Comparison of ENCODE assay signal across 8 cellular contexts in the genomic region with DNA sequence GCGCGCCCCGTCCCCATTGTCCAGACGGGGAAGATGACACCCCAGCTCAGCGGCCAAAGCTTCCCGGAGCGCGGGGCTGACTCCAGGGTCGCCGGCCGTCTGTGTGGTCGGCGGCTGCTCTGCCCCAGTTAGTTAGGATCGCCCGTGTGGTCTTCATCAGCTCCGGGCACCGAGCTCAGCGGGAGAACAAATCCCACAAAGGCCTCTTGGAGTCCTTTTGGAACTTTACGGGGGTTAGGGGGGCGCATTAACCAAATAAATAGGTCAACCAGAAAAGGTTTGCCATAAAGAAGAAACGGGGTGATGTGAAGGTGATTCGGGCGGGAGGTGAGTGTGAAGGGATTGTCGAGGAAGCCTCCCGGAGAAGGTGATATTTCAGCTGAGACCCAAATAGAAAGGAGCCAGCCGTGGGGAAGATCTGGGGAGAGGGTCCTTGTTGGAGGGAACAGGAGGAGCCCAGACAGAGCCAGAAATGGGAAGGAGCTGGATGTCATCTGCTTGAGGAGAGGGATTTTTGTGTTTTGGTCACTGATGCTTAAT. TPM values are rescaled to one million over a fixed set of nuclear protein-coding genes. Genes with fewer than 3 reads are reported as not detected.
A peak's percentile ranks its signal among the peaks of the same experiment; 100 is the strongest.
DNase-seq lines count a peak whose midpoint lies in the region; ATAC-seq and TF ChIP-seq lines count a peak whose summit lies in the region.

No MANE protein-coding gene starts in this region.

- peak overlapping the region; percentile 95 for H3K4me3 Mint-ChIP-seq in natural killer cell treated with Interleukin-12 subunit alpha and Interleukin-12 subunit beta and Interleukin-15 and Interleukin-18, amount 100 ng/mL, for 72 hours

- H2AFZ ChIP-seq in OCI-LY1 (ENCODE audit: low read length) = no peak overlapping the region

- no peaks in the 10 kb centered on the region for H3K27me3 Mint-ChIP-seq in natural killer cell treated with Interleukin-12 subunit alpha and Interleukin-12 subunit beta and Interleukin-15 and Interleukin-18, amount 100 ng/mL, for 72 hours

- no peaks in the 10 kb centered on the region for H3F3A ChIP-seq in OCI-LY1 (ENCODE audit: insufficient read depth, low read length)

- peaks cover 29 to 36% of the 10 kb centered on the region in 2 donors for H3K4me1 Mint-ChIP-seq in natural killer cell treated with Interleukin-12 subunit alpha and Interleukin-12 subunit beta and Interleukin-15 and Interleukin-18, amount 100 ng/mL, for 72 hours (ENCODE audit: low read depth in 2 of 2)

- no peaks in the 10 kb centered on the region for H3K27me3 ChIP-seq in OCI-LY1 (ENCODE audit: insufficient read depth, low read length)

- H3K36me3 ChIP-seq in OCI-LY1 (ENCODE audit: insufficient read depth, low read length) = no peaks in the 10 kb centered on the region; the same call in 1 of the 2 replicates

- H3K27ac ChIP-seq in OCI-LY1 (ENCODE audit: low read depth, low read length, poor library complexity, severe bottlenecking) = no peak overlapping the region

- peak; percentile 26 for DNase-seq in ELR (ENCODE audit: low read depth)
- peak; percentile 32 for DNase-seq in dermis blood vessel endothelial cell
- DNase-seq in natural killer cell treated with Interleukin-12 subunit alpha and Interleukin-12 subunit beta and Interleukin-15 and Interleukin-18, amount 100 ng/mL, for 72 hours (ENCODE audit: low spot score) = no peak
- DNase-seq in GM13977 (ENCODE audit: low spot score) = no peak

- in situ Hi-C loops in GM13977 (cut with MboI; ENCODE audit: low pct_unique_long_range_greater_than_20kb, low sequenced_read_pairs, unreplicated experiment) = no loop called here

- peak overlapping the region; percentile 79 to 85 for H3K27ac Mint-ChIP-seq in natural killer cell treated with Interleukin-12 subunit alpha and Interleukin-12 subunit beta and Interleukin-15 and Interleukin-18, amount 100 ng/mL, for 72 hours

- peak overlapping the region; percentile 99 for H3K9ac ChIP-seq in OCI-LY1 (ENCODE audit: low read length)

- H3K4me2 ChIP-seq in OCI-LY1 (ENCODE audit: low read length) = peak overlapping the region; percentile 99

- no peak for ATAC-seq in natural killer cell treated with Interleukin-12 subunit alpha and Interleukin-12 subunit beta and Interleukin-15 and Interleukin-18, amount 100 ng/mL, for 72 hours
- no peak for ATAC-seq in HG03439 (IDR thresholded peaks at IDR 0.05; ENCODE audit: unreplicated experiment)
- no peak for ATAC-seq in GM21825 (IDR thresholded peaks at IDR 0.05; ENCODE audit: unreplicated experiment)
- no peak for ATAC-seq in HG02588 (IDR thresholded peaks at IDR 0.05; ENCODE audit: unreplicated experiment)

- H3K4me1 ChIP-seq in OCI-LY1 (ENCODE audit: insufficient read depth, low read length, severe bottlenecking) = peaks cover 22% of the 10 kb centered on the region

- H3K9me2 ChIP-seq in OCI-LY1 (ENCODE audit: low read depth, low read length) = no peaks in the 10 kb centered on the region

- H4K20me1 ChIP-seq in OCI-LY1 (ENCODE audit: insufficient read depth, low read length) = no peaks in the 10 kb centered on the region

- peaks cover 29% of the 10 kb centered on the region for H3K79me2 ChIP-seq in OCI-LY1 (ENCODE audit: insufficient read depth, low read length)

- TF ChIP-seq CTCF in OCI-LY1 (IDR thresholded peaks at IDR 0.05; ENCODE audit: low read length) = no peak
- no peak for TF ChIP-seq CTCF in GM13977 (IDR thresholded peaks at IDR 0.05; ENCODE audit: extremely low read depth, insufficient read depth, missing control alignments)

- H3K9me3 ChIP-seq in OCI-LY1 (ENCODE audit: low read length) = no peaks in the 10 kb centered on the region

- H3K4me3 ChIP-seq in OCI-LY1 (ENCODE audit: low read depth, low read length, poor library complexity, severe bottlenecking) = peak overlapping the region; percentile 99

- H3K36me3 Mint-ChIP-seq in natural killer cell treated with Interleukin-12 subunit alpha and Interleukin-12 subunit beta and Interleukin-15 and Interleukin-18, amount 100 ng/mL, for 72 hours = no peaks in the 10 kb centered on the region

- H3K9me3 Mint-ChIP-seq in natural killer cell treated with Interleukin-12 subunit alpha and Interleukin-12 subunit beta and Interleukin-15 and Interleukin-18, amount 100 ng/mL, for 72 hours = no peaks in the 10 kb centered on the region

RNA-seq across cellular contexts. Expression of gene ATP6V0A2, which starts 0.7 kb away (rescaled TPM):
- 34.7 and 47.1 TPM in 2 replicates for total RNA-seq in dermis blood vessel endothelial cell
- total RNA-seq in natural killer cell treated with Interleukin-12 subunit alpha and Interleukin-12 subunit beta and Interleukin-15 and Interleukin-18, amount 100 ng/mL, for 72 hours = 10 to 100 TPM; 37.5 to 92.9 TPM

RNA-seq across cellular contexts. Expression of gene TCTN2, which starts 41.9 kb away (rescaled TPM):
- 6.5 and 8.0 TPM in 2 replicates for total RNA-seq in dermis blood vessel endothelial cell
- total RNA-seq in natural killer cell treated with Interleukin-12 subunit alpha and Interleukin-12 subunit beta and Interleukin-15 and Interleukin-18, amount 100 ng/mL, for 72 hours = 1 to 10 TPM; 4.5 to 5.0 TPM

RNA-seq across cellular contexts. Expression of gene DNAH10, which starts 49.3 kb away (rescaled TPM):
- total RNA-seq in dermis blood vessel endothelial cell = under 0.01 TPM in 1 of 2 replicates, not detected in the other
- total RNA-seq in natural killer cell treated with Interleukin-12 subunit alpha and Interleukin-12 subunit beta and Interleukin-15 and Interleukin-18, amount 100 ng/mL, for 72 hours = under 1 TPM; 0.29 to 0.36 TPM

Comparison
In these comparisons a context has a peak if more than half of its experiments do, and no peak if none do; other contexts are left out.
1. DNase-seq: peak in ELR (single experiment) and dermis blood vessel endothelial cell (single experiment); none in natural killer cell treated with Interleukin-12 subunit alpha and Interleukin-12 subunit beta and Interleukin-15 and Interleukin-18, amount 100 ng/mL, for 72 hours (single experiment) and GM13977 (single experiment).